Comparison of ENCODE assay signal across 1 cellular context in the genomic region with DNA sequence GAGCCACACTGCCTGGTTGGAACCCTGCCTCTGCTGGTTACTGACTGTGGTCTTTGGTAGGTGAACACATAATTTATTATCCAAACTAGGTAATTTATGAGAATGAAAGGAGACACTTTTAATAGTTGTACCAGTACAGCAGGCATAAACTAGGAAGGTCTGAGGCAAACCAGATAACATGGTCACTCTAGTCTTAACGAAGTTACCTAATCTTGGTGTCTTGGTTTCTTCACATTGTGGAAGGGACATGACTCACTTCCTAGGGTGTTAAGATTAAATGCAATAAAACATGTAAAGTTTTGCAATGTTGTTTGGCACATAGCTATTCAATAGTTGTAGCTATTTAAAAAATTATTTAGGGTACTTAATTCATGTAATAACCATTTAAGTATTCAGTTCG.
TF ChIP-seq lines count a peak whose summit lies in the region.

No MANE protein-coding gene starts in this region.

TF ChIP-seq in GM23338, 12 proteins besides CTCF, POLR2A, EP300 and RAD21 (continued from another document):
- TF ChIP-seq, protein P1, sequence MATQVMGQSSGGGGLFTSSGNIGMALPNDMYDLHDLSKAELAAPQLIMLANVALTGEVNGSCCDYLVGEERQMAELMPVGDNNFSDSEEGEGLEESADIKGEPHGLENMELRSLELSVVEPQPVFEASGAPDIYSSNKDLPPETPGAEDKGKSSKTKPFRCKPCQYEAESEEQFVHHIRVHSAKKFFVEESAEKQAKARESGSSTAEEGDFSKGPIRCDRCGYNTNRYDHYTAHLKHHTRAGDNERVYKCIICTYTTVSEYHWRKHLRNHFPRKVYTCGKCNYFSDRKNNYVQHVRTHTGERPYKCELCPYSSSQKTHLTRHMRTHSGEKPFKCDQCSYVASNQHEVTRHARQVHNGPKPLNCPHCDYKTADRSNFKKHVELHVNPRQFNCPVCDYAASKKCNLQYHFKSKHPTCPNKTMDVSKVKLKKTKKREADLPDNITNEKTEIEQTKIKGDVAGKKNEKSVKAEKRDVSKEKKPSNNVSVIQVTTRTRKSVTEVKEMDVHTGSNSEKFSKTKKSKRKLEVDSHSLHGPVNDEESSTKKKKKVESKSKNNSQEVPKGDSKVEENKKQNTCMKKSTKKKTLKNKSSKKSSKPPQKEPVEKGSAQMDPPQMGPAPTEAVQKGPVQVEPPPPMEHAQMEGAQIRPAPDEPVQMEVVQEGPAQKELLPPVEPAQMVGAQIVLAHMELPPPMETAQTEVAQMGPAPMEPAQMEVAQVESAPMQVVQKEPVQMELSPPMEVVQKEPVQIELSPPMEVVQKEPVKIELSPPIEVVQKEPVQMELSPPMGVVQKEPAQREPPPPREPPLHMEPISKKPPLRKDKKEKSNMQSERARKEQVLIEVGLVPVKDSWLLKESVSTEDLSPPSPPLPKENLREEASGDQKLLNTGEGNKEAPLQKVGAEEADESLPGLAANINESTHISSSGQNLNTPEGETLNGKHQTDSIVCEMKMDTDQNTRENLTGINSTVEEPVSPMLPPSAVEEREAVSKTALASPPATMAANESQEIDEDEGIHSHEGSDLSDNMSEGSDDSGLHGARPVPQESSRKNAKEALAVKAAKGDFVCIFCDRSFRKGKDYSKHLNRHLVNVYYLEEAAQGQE (IDR thresholded peaks at IDR 0.05; ENCODE audit: unreplicated experiment): no peak
- TF ChIP-seq JUNB (IDR thresholded peaks at IDR 0.05; ENCODE audit: unreplicated experiment): no peak
